Comparison of ENCODE assay signal across 18 cellular contexts in genomic region chr14:94974893-94975292, GRCh38.
DNase-seq lines count a peak whose midpoint lies in the region; ATAC-seq, FAIRE-seq and TF ChIP-seq lines count a peak whose summit lies in the region.
"Had no signal": no experiment of that assay in that cellular context is flagged by ENCODE, and none has a peak within 500 bp of the region (broad histone marks: within the 10 kb centered on the region; RNA-seq: fewer than 3 reads in every experiment).

No MANE protein-coding gene starts in this region.

- H3K27ac ChIP-seq in DND-41 (ENCODE audit: low read length): no peak overlapping the region
- H3K27ac ChIP-seq in ascending aorta: peak overlapping the region; percentile 25 to 61
- H3K27ac ChIP-seq in psoas muscle: no peak overlapping the region
- no peak overlapping the region for H3K27ac ChIP-seq in Peyer's patch

- peaks cover 6% of the 10 kb centered on the region for H3K4me1 ChIP-seq in DND-41 (ENCODE audit: insufficient read depth, low read length)
- peaks cover 0 to 5% of the 10 kb centered on the region in 2 donors for H3K4me1 ChIP-seq in ascending aorta
- H3K4me1 ChIP-seq in psoas muscle: no peaks in the 10 kb centered on the region
- no peaks in the 10 kb centered on the region for H3K4me1 ChIP-seq in Peyer's patch

- H3K27me3 ChIP-seq in DND-41 (ENCODE audit: insufficient read depth, low read length, poor library complexity) (no peaks in the 10 kb centered on the region), ascending aorta (no peaks in the 10 kb centered on the region), psoas muscle (ENCODE audit: insufficient read depth in 3 of 3, low read length in 2 of 3) (no peaks in the 10 kb centered on the region), Peyer's patch (no peaks in the 10 kb centered on the region)

- 32 to 40% (median 34%) methylated on average over 3 of the region's 3 CpGs for WGBS in psoas muscle, 3 donors

- TF ChIP-seq POLR2A in Peyer's patch (IDR thresholded peaks at IDR 0.05): no peak

- DNase-seq in DND-41: peak; percentile 9
- peak; percentile 27 for DNase-seq in NCI-H187 treated with DMSO at 0.1 percent for 48 hours (lab: John Stamatoyannopoulos, UW)
- no peak for DNase-seq in ascending aorta (ENCODE audit: low spot score in 2 of 2)
- peak; percentile 59 to 72 for DNase-seq in psoas muscle
- no peak for DNase-seq in Peyer's patch
- DNase-seq in NCI-H69 (lab: John Stamatoyannopoulos, UW): no peak
- no peak for DNase-seq in frontal cortex (ENCODE audit: low spot score in 2 of 2)
- DNase-seq: CD4-positive, CD25-positive, alpha-beta regulatory T cell; DMS79; GDM1; Karpas-422; NCI-H2029 treated with DMSO at 0.1 percent for 48 hours; NCI-H226; RPMI8226; T-cell had no signal

- intact Hi-C loops in ascending aorta (cut with DNase I): loop anchor here (5.0 kb wide), 2 partner anchors 38 to 53 kb away; no protein-coding TSS in a partner anchor
- intact Hi-C loops in psoas muscle (cut with DNase I): no loop called here

- no peak overlapping the region for H2AFZ ChIP-seq in DND-41 (ENCODE audit: low read depth, low read length)

- no peak for FAIRE-seq in frontal cortex (lab: Jason Lieb, UNC)
- FAIRE-seq: GM12892, H1 had no signal

- H4K20me1 ChIP-seq in DND-41 (ENCODE audit: insufficient read depth, low read length): no peaks in the 10 kb centered on the region

- H3K4me3 ChIP-seq in DND-41 (ENCODE audit: low read depth in 1 of 2, low read length in 2 of 2) (no peak overlapping the region), ascending aorta (no peak overlapping the region), psoas muscle (no peak overlapping the region), Peyer's patch (no peak overlapping the region)

- H3K9ac ChIP-seq in DND-41 (ENCODE audit: low read depth, low read length): no peak overlapping the region

- peak; percentile 37; the same call in 2 of the 3 replicates for ATAC-seq in DND-41 (ENCODE audit: insufficient read depth, low read depth)
- peak; percentile 94 to 99 (median 96) for ATAC-seq in psoas muscle
- ATAC-seq in HG03097 (IDR thresholded peaks at IDR 0.05; ENCODE audit: low FRiP score, unreplicated experiment): no peak
- ATAC-seq: T-cell had no signal

- H3K9me3 ChIP-seq in DND-41 (ENCODE audit: insufficient read depth, low read length, severe bottlenecking): no peaks in the 10 kb centered on the region
- peaks cover 0 to 5% of the 10 kb centered on the region in 2 donors for H3K9me3 ChIP-seq in ascending aorta
- H3K9me3 ChIP-seq in psoas muscle: no peaks in the 10 kb centered on the region
- no peaks in the 10 kb centered on the region for H3K9me3 ChIP-seq in Peyer's patch

- no peak overlapping the region for H3K4me2 ChIP-seq in DND-41 (ENCODE audit: insufficient read depth, low read length)

- H3K79me2 ChIP-seq in DND-41 (ENCODE audit: insufficient read depth, low read length): no peaks in the 10 kb centered on the region

- TF ChIP-seq CTCF in DND-41 (IDR thresholded peaks at IDR 0.05; ENCODE audit: borderline replicate concordance, extremely low read depth, low read length, poor library complexity, severe bottlenecking) (no peak), ascending aorta (IDR thresholded peaks at IDR 0.05) (no peak), psoas muscle (IDR thresholded peaks at IDR 0.05) (no peak), Peyer's patch (IDR thresholded peaks at IDR 0.05) (no peak)

- no peaks in the 10 kb centered on the region for H3K36me3 ChIP-seq in DND-41 (ENCODE audit: insufficient read depth, low read length)
- H3K36me3 ChIP-seq in ascending aorta: no peaks in the 10 kb centered on the region
- H3K36me3 ChIP-seq in psoas muscle (ENCODE audit: insufficient read depth in 1 of 2, low read depth in 1 of 2): no peaks in the 10 kb centered on the region
- H3K36me3 ChIP-seq in Peyer's patch: no peaks in the 10 kb centered on the region

Comparison
In these comparisons a context has a peak if more than half of its experiments do, and no peak if none do; other contexts are left out.
1. DNase-seq: peak in DND-41 (single experiment), NCI-H187 treated with DMSO at 0.1 percent for 48 hours (single experiment) and psoas muscle (2 of 2); none in ascending aorta (0 of 2), Peyer's patch (0 of 3), NCI-H69 (single experiment) and frontal cortex (0 of 2).
2. H3K27ac ChIP-seq: peak in ascending aorta (2 of 2); none in DND-41 (single experiment), psoas muscle (single experiment) and Peyer's patch (0 of 4).